In the genomic region with DNA sequence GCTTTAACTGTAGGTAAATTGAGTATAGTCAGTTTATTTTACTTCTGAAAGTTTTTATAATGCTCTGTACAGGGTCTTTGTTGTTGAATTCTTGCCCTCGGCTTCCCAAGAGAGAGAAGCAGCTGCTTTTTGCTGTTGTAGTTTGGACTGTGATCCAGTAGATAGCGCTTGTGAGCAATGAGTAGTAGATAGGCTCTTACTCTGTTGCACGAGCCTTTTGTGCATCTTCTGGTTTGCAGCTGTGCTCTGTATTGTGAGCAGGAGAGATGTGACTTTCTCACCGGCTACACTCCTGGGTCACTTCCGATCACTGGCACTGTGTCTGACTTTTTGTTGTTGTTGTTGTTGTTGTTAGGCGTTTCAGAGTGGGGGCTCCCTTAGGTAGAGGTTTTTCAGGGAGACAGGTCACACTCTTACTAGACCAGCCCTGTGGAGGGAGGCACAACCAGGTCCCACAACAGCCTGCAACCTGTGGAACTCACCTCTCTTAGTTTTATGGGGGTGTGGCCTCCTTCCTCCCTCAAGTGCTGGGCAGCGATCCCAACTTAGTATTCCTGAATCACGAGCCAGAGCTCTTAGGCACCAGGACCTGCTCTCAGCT, we compare ENCODE assay signal across 8 cellular contexts.
DNase-seq lines count a peak whose midpoint lies in the region; ATAC-seq and TF ChIP-seq lines count a peak whose summit lies in the region.

No MANE protein-coding gene starts in this region.

- no peaks in the 10 kb centered on the region for H3K9me3 ChIP-seq in T-helper 17 cell (ENCODE audit: control insufficient read depth, low read length, poor library complexity, severe bottlenecking)

- no peaks in the 10 kb centered on the region for H3K27me3 Mint-ChIP-seq in type B pancreatic cell
- H3K27me3 Mint-ChIP-seq in T-helper 17 cell, result no peaks in the 10 kb centered on the region

- DNase-seq in Right ventricle myocardium inferior (ENCODE audit: missing footprints) (peak; percentile 34), left ventricle myocardium superior (no peak), NCI-H526 (lab: John Stamatoyannopoulos, UW) (peak; percentile 57 to 75), ecto neural progenitor cell (ENCODE audit: low spot score) (peak; percentile 46), type B pancreatic cell (ENCODE audit: extremely low spot score, unreplicated experiment) (no peak), GOT3 (lab: John Stamatoyannopoulos, UW) (no peak), T-helper 17 cell (no peak)

- TF ChIP-seq CTCF in type B pancreatic cell (conservative IDR thresholded peaks at IDR 0.05), result peak; percentile 74

- no peak overlapping the region for H3K27ac Mint-ChIP-seq in type B pancreatic cell
- no peak overlapping the region for H3K27ac Mint-ChIP-seq in T-helper 17 cell

- no peak overlapping the region for H3K4me3 Mint-ChIP-seq in type B pancreatic cell
- H3K4me3 Mint-ChIP-seq in T-helper 17 cell, result no peak overlapping the region

- ATAC-seq in Right ventricle myocardium inferior, result no peak
- ATAC-seq in left ventricle myocardium superior, result no peak
- peak; percentile 83 for ATAC-seq in HG02970 (IDR thresholded peaks at IDR 0.05; ENCODE audit: low FRiP score, unreplicated experiment)
- no peak for ATAC-seq in T-helper 17 cell

- no peaks in the 10 kb centered on the region for H3K9me3 Mint-ChIP-seq in type B pancreatic cell

- H3K36me3 Mint-ChIP-seq in type B pancreatic cell, result no peaks in the 10 kb centered on the region
- no peaks in the 10 kb centered on the region for H3K36me3 Mint-ChIP-seq in T-helper 17 cell (ENCODE audit: low read depth)

- intact Hi-C loops in Right ventricle myocardium inferior (cut with DNase I) (no loop called here), left ventricle myocardium superior (cut with micrococcal nuclease) (no loop called here)

- no peaks in the 10 kb centered on the region for H3K4me1 Mint-ChIP-seq in type B pancreatic cell (ENCODE audit: unreplicated experiment)
- no peaks in the 10 kb centered on the region for H3K4me1 Mint-ChIP-seq in T-helper 17 cell

Comparison
In these comparisons a context has a peak if more than half of its experiments do, and no peak if none do; other contexts are left out.
1. DNase-seq: peak in Right ventricle myocardium inferior (single experiment), NCI-H526 (2 of 2) and ecto neural progenitor cell (single experiment); none in left ventricle myocardium superior (single experiment), type B pancreatic cell (single experiment), GOT3 (single experiment) and T-helper 17 cell (0 of 3).